In genomic region chr1:221442056-221442455, GRCh38 we compare ENCODE assay signal across 21 cellular contexts.
DNase-seq lines count a peak whose midpoint lies in the region; ATAC-seq and TF ChIP-seq lines count a peak whose summit lies in the region.
"Had no signal": no experiment of that assay in that cellular context is flagged by ENCODE, and none has a peak within 500 bp of the region (broad histone marks: within the 10 kb centered on the region; RNA-seq: fewer than 3 reads in every experiment).

No MANE protein-coding gene starts in this region.

- H3K9me1 ChIP-seq in IMR-90 (ENCODE audit: insufficient read depth, low read length): no peaks in the 10 kb centered on the region

- TF ChIP-seq CTCF in IMR-90 (conservative IDR thresholded peaks at IDR 0.05; ENCODE audit: low read depth, low read length): no peak
- TF ChIP-seq CTCF in esophagus muscularis mucosa (IDR thresholded peaks at IDR 0.05): no peak
- no peak for TF ChIP-seq CTCF in BE2C (IDR thresholded peaks at IDR 0.05; ENCODE audit: low read depth, low read length)

- H2BK120ac ChIP-seq in IMR-90 (ENCODE audit: low read depth, low read length): peak overlapping the region; percentile 35; the same call in 1 of the 2 replicates

- DNase-seq in IMR-90 (no peak), esophagus muscularis mucosa (ENCODE audit: extremely low spot score) (no peak), midbrain (lab: John Stamatoyannopoulos, UW) (peak; percentile 33), superior temporal gyrus (ENCODE audit: extremely low spot score) (peak; percentile 64), BE2C (no peak)
- DNase-seq: CD4-positive, alpha-beta memory T cell; DND-41; GM23248; H9; Kasumi-1; MG63; NCI-H1417; NCI-H1694 treated with DMSO at 0.1 percent for 48 hours; NCI-H2081 treated with DMSO at 0.1 percent for 48 hours; NCI-H2171 treated with DMSO at 0.1 percent for 48 hours; NCI-H524 treated with DMSO at 0.1 percent for 48 hours; Peyer's patch had no signal

- H3K23ac ChIP-seq in IMR-90 (ENCODE audit: low read depth, low read length): 0 out of 2 replicates have a peak overlapping the region, but pooled peaks have one; percentile 22

- H3K36me3 ChIP-seq in IMR-90 (ENCODE audit: control insufficient read depth, insufficient read depth, low read length): no peaks in the 10 kb centered on the region
- no peaks in the 10 kb centered on the region for H3K36me3 ChIP-seq in esophagus muscularis mucosa
- H3K36me3 ChIP-seq in BE2C: no peaks in the 10 kb centered on the region
- H3K36me3 ChIP-seq: BLaER1, MG63, Peyer's patch had no signal

- CTCF ChIA-PET in IMR-90 (lab: Yijun Ruan, JAX): interaction anchor here (1.1 kb wide), 1 partner anchor 11 kb away, joined by 3 read pairs; no protein-coding TSS in a partner anchor

- H2AK9ac ChIP-seq in IMR-90 (replicated peaks; ENCODE audit: low read depth, low read length, poor library complexity): no peak overlapping the region

- no peak overlapping the region for H3K4me3 ChIP-seq in IMR-90 (ENCODE audit: insufficient read depth, low read depth, low read length)
- no peak overlapping the region for H3K4me3 ChIP-seq in esophagus muscularis mucosa
- no peak overlapping the region for H3K4me3 ChIP-seq in BE2C (ENCODE audit: low read depth, low read length)
- H3K4me3 ChIP-seq: BLaER1, GM12878, GM23248, MG63, Peyer's patch had no signal

- no peaks in the 10 kb centered on the region for H3K9me3 ChIP-seq in IMR-90 (ENCODE audit: control insufficient read depth, insufficient read depth, low read length)
- H3K9me3 ChIP-seq in esophagus muscularis mucosa: no peaks in the 10 kb centered on the region
- H3K9me3 ChIP-seq in BE2C: no peaks in the 10 kb centered on the region
- H3K9me3 ChIP-seq: BLaER1, MG63, Peyer's patch had no signal

- H3K79me1 ChIP-seq in IMR-90 (ENCODE audit: low read depth in 1 of 2, low read length in 2 of 2): no peaks in the 10 kb centered on the region

- no peak overlapping the region for H3K56ac ChIP-seq in IMR-90 (ENCODE audit: extremely low read depth, insufficient read depth, low read length)

- intact Hi-C loops in IMR-90 (cut with micrococcal nuclease): no loop called here
- intact Hi-C loops in esophagus muscularis mucosa (cut with DNase I): no loop called here

- no TSS peak for BruUV-seq in IMR-90 (replicated peaks; lab: Mats Ljungman, UMichigan)

- H3K27ac ChIP-seq in IMR-90 (ENCODE audit: insufficient read depth, low read length) (no peak overlapping the region), esophagus muscularis mucosa (replicated peaks in 1 of 4) (peak overlapping the region in 3 of 4 donors; percentile 35 to 77 (median 43))
- H3K27ac ChIP-seq: BLaER1, GM23248, Peyer's patch had no signal

- H3K9ac ChIP-seq in IMR-90 (ENCODE audit: low read depth, low read length): no peak overlapping the region
- H3K9ac ChIP-seq: BLaER1, GM23248 had no signal

- ATAC-seq in IMR-90 (ENCODE audit: low read depth): no peak
- ATAC-seq in HG03097 (IDR thresholded peaks at IDR 0.05; ENCODE audit: low FRiP score, unreplicated experiment): no peak
- ATAC-seq in GM18907 (IDR thresholded peaks at IDR 0.05; ENCODE audit: unreplicated experiment): no peak
- ATAC-seq: GM12878 had no signal

- in situ Hi-C loops in IMR-90 (cut with MboI; ENCODE audit: low sequenced_read_pairs): loop anchor here (10.0 kb wide), 1 partner anchor 1013 kb away; no protein-coding TSS in a partner anchor

- H2AK5ac ChIP-seq in IMR-90 (ENCODE audit: low read depth, low read length): no peak overlapping the region

- no peak for TF ChIP-seq EP300 in esophagus muscularis mucosa (IDR thresholded peaks at IDR 0.05)

- TF ChIP-seq POLR2A in IMR-90 (IDR thresholded peaks at IDR 0.05; ENCODE audit: low read depth, low read length) (no peak), esophagus muscularis mucosa (IDR thresholded peaks at IDR 0.05; ENCODE audit: low read depth) (no peak)

- peak overlapping the region; percentile 38; the same call in 1 of the 2 replicates for H3K14ac ChIP-seq in IMR-90 (replicated peaks; ENCODE audit: low read depth, low read length)

- H2BK20ac ChIP-seq in IMR-90 (ENCODE audit: low read depth, low read length): peak overlapping the region; percentile 72; the same call in 1 of the 2 replicates

- H4K5ac ChIP-seq in IMR-90 (ENCODE audit: low read depth, low read length): no peak overlapping the region; the same call in 1 of the 2 replicates

- POLR2A ChIA-PET in IMR-90 (lab: Charles Lee; ENCODE audit: unreplicated experiment): no interaction called here

- WGBS in IMR-90 (ENCODE audit: extremely low coverage in 2 of 2, insufficient read length in 1 of 2), 2 experiments: no CpG with 5 or more reads among the region's 3 CpGs
- 65% methylated on average over 3 of the region's 3 CpGs for WGBS in esophagus muscularis mucosa

- H3K4ac ChIP-seq in IMR-90 (ENCODE audit: low read depth, low read length): peak overlapping the region; percentile 71

- dilution Hi-C loops in IMR-90 (cut with HindIII; ENCODE audit: low sequenced_read_pairs, unreplicated experiment): no loop called here

- H4K20me1 ChIP-seq in IMR-90 (ENCODE audit: insufficient read depth, low read length): no peaks in the 10 kb centered on the region
- H4K20me1 ChIP-seq: BLaER1 had no signal

- H4K8ac ChIP-seq in IMR-90 (ENCODE audit: low read depth in 2 of 2, low read length in 2 of 2): peak overlapping the region in 1 of 2 experiments; percentile 76; a peak in 1 of 4 replicates

- no peak for TF ChIP-seq RAD21 in IMR-90 (IDR thresholded peaks at IDR 0.05; ENCODE audit: low read length)

- no peak overlapping the region for H2AFZ ChIP-seq in IMR-90 (replicated peaks; ENCODE audit: low read length, poor library complexity)
- H2AFZ ChIP-seq: GM23248 had no signal

- peak overlapping the region; percentile 49; the same call in 1 of the 3 replicates for H2BK15ac ChIP-seq in IMR-90 (ENCODE audit: low read depth, low read length)

- no peak overlapping the region; the same call in 1 of the 2 replicates for H3K18ac ChIP-seq in IMR-90 (ENCODE audit: low read depth, low read length)

- H3K4me1 ChIP-seq in IMR-90 (ENCODE audit: control insufficient read depth, insufficient read depth, low read length) (peaks cover 5% of the 10 kb centered on the region; the same call in 1 of the 2 replicates), esophagus muscularis mucosa (peaks cover 12 to 63% (median 52%) of the 10 kb centered on the region in 4 donors), BE2C (no peaks in the 10 kb centered on the region)
- H3K4me1 ChIP-seq: BLaER1 had no signal

- no peak overlapping the region for H3K4me2 ChIP-seq in IMR-90 (ENCODE audit: low read depth, low read length)
- H3K4me2 ChIP-seq: BLaER1 had no signal

- no peaks in the 10 kb centered on the region for H3K27me3 ChIP-seq in IMR-90 (ENCODE audit: control insufficient read depth, insufficient read depth, low read length)
- H3K27me3 ChIP-seq in esophagus muscularis mucosa: no peaks in the 10 kb centered on the region
- H3K27me3 ChIP-seq in BE2C: no peaks in the 10 kb centered on the region
- H3K27me3 ChIP-seq: BLaER1, MG63, Peyer's patch had no signal

- no peak overlapping the region for H4K91ac ChIP-seq in IMR-90 (ENCODE audit: insufficient read depth, low read depth, low read length)

- H2BK5ac ChIP-seq in IMR-90 (ENCODE audit: low read depth, low read length, poor library complexity, severe bottlenecking): no peak overlapping the region

TF ChIP-seq in IMR-90, 13 proteins besides CTCF, POLR2A, EP300 and RAD21:
- TF ChIP-seq USF2 (IDR thresholded peaks at IDR 0.05; ENCODE audit: low read depth, low read length) (no peak), CEBPB (IDR thresholded peaks at IDR 0.05; ENCODE audit: low read depth, low read length) (no peak), ELK1 (IDR thresholded peaks at IDR 0.05; ENCODE audit: borderline replicate concordance, low read depth, low read length) (no peak), NFE2L2 (IDR thresholded peaks at IDR 0.05; ENCODE audit: low read depth, low read length) (no peak), BHLHE40 (IDR thresholded peaks at IDR 0.05; ENCODE audit: low read depth, low read length) (no peak), CHD1 (IDR thresholded peaks at IDR 0.05; ENCODE audit: low read depth, low read length) (no peak), SMC3 (IDR thresholded peaks at IDR 0.05; ENCODE audit: low read depth, low read length) (no peak), FOS (IDR thresholded peaks at IDR 0.05; ENCODE audit: low read depth, low read length) (no peak), MXI1 (IDR thresholded peaks at IDR 0.05; ENCODE audit: borderline replicate concordance, low read depth, low read length) (no peak), MAZ (IDR thresholded peaks at IDR 0.05; ENCODE audit: borderline replicate concordance, low read depth, low read length) (no peak), MAFK (IDR thresholded peaks at IDR 0.05; ENCODE audit: low read depth, low read length) (no peak), RFX5 (IDR thresholded peaks at IDR 0.05; ENCODE audit: low read depth, low read length) (no peak)

Comparison
In these comparisons a context has a peak if more than half of its experiments do, and no peak if none do; other contexts are left out.
1. DNase-seq: peak in midbrain (single experiment) and superior temporal gyrus (single experiment); none in IMR-90 (single experiment), esophagus muscularis mucosa (single experiment) and BE2C (single experiment).